17 cellular contexts compared by ENCODE assay signal in genomic region chr15:22890296-22890695, GRCh38. TPM values are rescaled to one million over a fixed set of nuclear protein-coding genes. Genes with fewer than 3 reads are reported as not detected.
A peak's percentile ranks its signal among the peaks of the same experiment; 100 is the strongest.
DNase-seq lines count a peak whose midpoint lies in the region; ATAC-seq and TF ChIP-seq lines count a peak whose summit lies in the region.
"Had no signal": no experiment of that assay in that cellular context is flagged by ENCODE, and none has a peak within 500 bp of the region (broad histone marks: within the 10 kb centered on the region; RNA-seq: fewer than 3 reads in every experiment).

No MANE protein-coding gene starts in this region.

- H3K4me3 Mint-ChIP-seq in chondrocyte (ENCODE audit: unreplicated experiment) = no peak overlapping the region
- H3K4me3 Mint-ChIP-seq: CD4-positive, alpha-beta memory T cell; GM23338; H9 had no signal

- no peak for ATAC-seq in GM21825 (IDR thresholded peaks at IDR 0.05; ENCODE audit: unreplicated experiment)
- ATAC-seq: GM12878, GM23338, HCT116 had no signal

- intact Hi-C loops in posterior vena cava (cut with DNase I) = no loop called here

- H3K4me3 ChIP-seq in Jurkat, Clone E6-1 (ENCODE audit: low read length) = no peak overlapping the region; the same call in 1 of the 2 replicates
- H3K4me3 ChIP-seq: GM12878, GM23338 had no signal

- no peaks in the 10 kb centered on the region for H3K27me3 Mint-ChIP-seq in chondrocyte (ENCODE audit: low read depth)
- H3K27me3 Mint-ChIP-seq: CD4-positive, alpha-beta memory T cell had no signal

- H3K4me1 Mint-ChIP-seq in chondrocyte (ENCODE audit: low read depth) = peaks cover 19% of the 10 kb centered on the region
- H3K4me1 Mint-ChIP-seq: CD4-positive, alpha-beta memory T cell; H9 had no signal

- DNase-seq in Jurkat, Clone E6-1 (ENCODE audit: low read depth, low spot score) = peak; percentile 24
- DNase-seq in chondrocyte (ENCODE audit: low spot score) (peak; percentile 61), posterior vena cava (ENCODE audit: low spot score) (peak; percentile 73), NCI-H510A treated with DMSO at 0.1 percent for 48 hours (lab: John Stamatoyannopoulos, UW) (no peak)
- DNase-seq in activated CD4-positive, alpha-beta T cell treated with anti-CD3 and anti-CD28 coated beads, Interleukin-2, amount 50 U/mL, for 1 hour = no peak
- DNase-seq: C1 segment of cervical spinal cord; Calu3; CD4-positive, alpha-beta memory T cell; COR-L47; DMS53; EL; GDM1; H9 had no signal

- H3K36me3 Mint-ChIP-seq in chondrocyte (ENCODE audit: low read depth) = peaks cover 16% of the 10 kb centered on the region

- H3K27ac Mint-ChIP-seq in chondrocyte (ENCODE audit: unreplicated experiment) = no peak overlapping the region
- H3K27ac Mint-ChIP-seq: CD4-positive, alpha-beta memory T cell; GM23338; H9 had no signal

- no peaks in the 10 kb centered on the region for H3K9me3 Mint-ChIP-seq in chondrocyte (ENCODE audit: low read depth)
- H3K9me3 Mint-ChIP-seq: CD4-positive, alpha-beta memory T cell; GM23338; H9 had no signal

- no peak for TF ChIP-seq CTCF in chondrocyte (IDR thresholded peaks at IDR 0.05)

RNA-seq across cellular contexts. Expression of gene NIPA2, which starts 51.8 kb away (rescaled TPM):
- 56.7 TPM for polyA plus RNA-seq in Jurkat, Clone E6-1 (2012; ENCODE audit: insufficient read depth, insufficient read length)
- 59.3 to 60.9 TPM (median 60.4 TPM) in 3 replicates for total RNA-seq in chondrocyte
- 10 to 100 TPM; 26.9 to 27.9 TPM for total RNA-seq in posterior vena cava

Comparison
In these comparisons a context has a peak if more than half of its experiments do, and no peak if none do; other contexts are left out.
1. DNase-seq: peak in Jurkat, Clone E6-1 (single experiment), chondrocyte (single experiment) and posterior vena cava (single experiment); none in activated CD4-positive, alpha-beta T cell treated with anti-CD3 and anti-CD28 coated beads, Interleukin-2, amount 50 U/mL, for 1 hour (single experiment) and NCI-H510A treated with DMSO at 0.1 percent for 48 hours (single experiment).